ENCODE assay signal across 31 cellular contexts in genomic region chr5:136094189-136094912, GRCh38. TPM values are rescaled to one million over a fixed set of nuclear protein-coding genes. Genes with fewer than 3 reads are reported as not detected.
DNase-seq lines count a peak whose midpoint lies in the region; ATAC-seq, FAIRE-seq and TF ChIP-seq lines count a peak whose summit lies in the region.
"Had no signal": no experiment of that assay in that cellular context is flagged by ENCODE, and none has a peak within 500 bp of the region (broad histone marks: within the 10 kb centered on the region; RNA-seq: fewer than 3 reads in every experiment).

No MANE protein-coding gene starts in this region.

- H3K27me3 Mint-ChIP-seq in Caco-2 (ENCODE audit: insufficient read depth, unreplicated experiment), result no peaks in the 10 kb centered on the region

- no peaks in the 10 kb centered on the region for H3K9me3 Mint-ChIP-seq in Caco-2 (ENCODE audit: unreplicated experiment)
- H3K9me3 Mint-ChIP-seq: activated CD8-positive, alpha-beta T cell treated with anti-CD3 and anti-CD28 coated beads for 36 hours; activated naive CD4-positive, alpha-beta T cell treated with anti-CD3 and anti-CD28 coated beads, Interleukin-2, amount 50 U/mL, for 72 hours; T-helper 1 cell treated with Interleukin-12 subunit alpha and Interleukin-12 subunit beta and Interleukin-4 antibody, amounts not matched to agents 30 μg/mL and 1 μg/mL, for 36 hours had no signal

- H3K4me1 Mint-ChIP-seq in Caco-2 (ENCODE audit: low read depth, unreplicated experiment), result peaks cover 67% of the 10 kb centered on the region

- TF ChIP-seq CTCF in Caco-2 (IDR thresholded peaks at IDR 0.05; ENCODE audit: insufficient read depth in 1 of 2, low read depth in 1 of 2, low read length in 1 of 2, severe bottlenecking in 1 of 2, unreplicated experiment in 1 of 2), result no peak
- TF ChIP-seq CTCF in colonic mucosa (IDR thresholded peaks at IDR 0.05), result no peak
- no peak for TF ChIP-seq CTCF in mucosa of descending colon (IDR thresholded peaks at IDR 0.05)
- TF ChIP-seq CTCF in kidney (IDR thresholded peaks at IDR 0.05; ENCODE audit: borderline replicate concordance, extremely low read depth, insufficient read depth), result no peak
- no peak for TF ChIP-seq CTCF in WERI-Rb-1 (IDR thresholded peaks at IDR 0.05; ENCODE audit: low read depth, low read length)

- DNase-seq in Caco-2 (peak; percentile 51 to 75), HuH-7.5 (ENCODE audit: low spot score) (peak; percentile 28), colonic mucosa (peak; percentile 82), mucosa of descending colon (peak; percentile 58 to 79 (median 64)), kidney (no peak), activated T-cell treated with anti-CD3 and anti-CD28 coated beads for 4 hours (no peak), WERI-Rb-1 (no peak)
- DNase-seq: activated CD8-positive, alpha-beta memory T cell treated with anti-CD3 and anti-CD28 coated beads, Interleukin-2, amount 50 U/mL, for 48 hours; activated CD8-positive, alpha-beta T cell treated with anti-CD3 and anti-CD28 coated beads for 36 hours; amygdala; COR-L47; GM23248; hippocampal formation; left cardiac atrium; mesendoderm; NCI-H1092 treated with DMSO at 0.1 percent for 48 hours; NCI-H187; NCI-H2171 treated with DMSO at 0.1 percent for 48 hours; NK-92 treated with Interleukin-12 subunit alpha and Interleukin-12 subunit beta, amount 100 ng/mL, for 24 hours; PC-9; sigmoid colon; SK-N-SH; stimulated activated CD4-positive, alpha-beta T cell treated with anti-CD3 and anti-CD28 coated beads, Interleukin-4, amount 100 ng/mL, for 4 hours; trophoblast cell had no signal

- ATAC-seq in mucosa of descending colon, result peak; percentile 91
- no peak for ATAC-seq in GM18861 (IDR thresholded peaks at IDR 0.05; ENCODE audit: unreplicated experiment)
- ATAC-seq: activated CD8-positive, alpha-beta T cell treated with anti-CD3 and anti-CD28 coated beads for 36 hours; activated naive CD4-positive, alpha-beta T cell treated with anti-CD3 and anti-CD28 coated beads, Interleukin-2, amount 50 U/mL, for 72 hours; gastroesophageal sphincter; left cardiac atrium had no signal

- no peak overlapping the region for H3K4me3 ChIP-seq in Caco-2 (ENCODE audit: low read depth, low read length)
- H3K4me3 ChIP-seq in colonic mucosa, result no peak overlapping the region
- H3K4me3 ChIP-seq in mucosa of descending colon, result no peak overlapping the region
- no peak overlapping the region for H3K4me3 ChIP-seq in kidney (ENCODE audit: low read length in 2 of 2)
- H3K4me3 ChIP-seq in WERI-Rb-1 (ENCODE audit: low read depth, low read length), result no peak overlapping the region
- H3K4me3 ChIP-seq: BLaER1, gastroesophageal sphincter, GM23248, PC-9, sigmoid colon had no signal

- H3K4me1 ChIP-seq in Caco-2 (peaks cover 65% of the 10 kb centered on the region), colonic mucosa (peaks cover 2% of the 10 kb centered on the region), mucosa of descending colon (ENCODE audit: low read depth) (peaks cover 24% of the 10 kb centered on the region), kidney (ENCODE audit: control insufficient read depth in 1 of 2, insufficient read depth in 1 of 2, low read depth in 1 of 2, low read length in 2 of 2) (no peaks in the 10 kb centered on the region)
- H3K4me1 ChIP-seq: BLaER1 had no signal

- H3K9me3 ChIP-seq in Caco-2, result no peaks in the 10 kb centered on the region
- no peaks in the 10 kb centered on the region for H3K9me3 ChIP-seq in colonic mucosa
- no peaks in the 10 kb centered on the region for H3K9me3 ChIP-seq in mucosa of descending colon
- H3K9me3 ChIP-seq in kidney (ENCODE audit: control insufficient read depth in 1 of 2, low read length in 2 of 2), result no peaks in the 10 kb centered on the region
- no peaks in the 10 kb centered on the region for H3K9me3 ChIP-seq in WERI-Rb-1 (ENCODE audit: severe bottlenecking)
- H3K9me3 ChIP-seq: BLaER1, gastroesophageal sphincter, sigmoid colon, SK-N-SH had no signal

- CTCF ChIA-PET in Caco-2 (lab: Charles Lee), result no interaction called here

- no peaks in the 10 kb centered on the region for H3K36me3 ChIP-seq in Caco-2 (ENCODE audit: control insufficient read depth, insufficient read depth, low read length)
- H3K36me3 ChIP-seq in colonic mucosa, result no peaks in the 10 kb centered on the region
- H3K36me3 ChIP-seq in mucosa of descending colon (ENCODE audit: low read depth), result no peaks in the 10 kb centered on the region
- H3K36me3 ChIP-seq in kidney (ENCODE audit: control insufficient read depth in 1 of 2, insufficient read depth in 2 of 2, low read length in 2 of 2), result no peaks in the 10 kb centered on the region
- H3K36me3 ChIP-seq in WERI-Rb-1, result no peaks in the 10 kb centered on the region
- H3K36me3 ChIP-seq: BLaER1, gastroesophageal sphincter, sigmoid colon had no signal

- peak overlapping the region; percentile 9 for H3K4me3 Mint-ChIP-seq in Caco-2 (ENCODE audit: unreplicated experiment)
- H3K4me3 Mint-ChIP-seq: activated CD8-positive, alpha-beta T cell treated with anti-CD3 and anti-CD28 coated beads for 36 hours; T-helper 1 cell treated with Interleukin-12 subunit alpha and Interleukin-12 subunit beta and Interleukin-4 antibody, amounts not matched to agents 30 μg/mL and 1 μg/mL, for 36 hours had no signal

- H3K27ac Mint-ChIP-seq in Caco-2 (ENCODE audit: unreplicated experiment), result peak overlapping the region; percentile 69
- H3K27ac Mint-ChIP-seq: activated CD8-positive, alpha-beta T cell treated with anti-CD3 and anti-CD28 coated beads for 36 hours; activated naive CD4-positive, alpha-beta T cell treated with anti-CD3 and anti-CD28 coated beads, Interleukin-2, amount 50 U/mL, for 72 hours; progenitor cell of endocrine pancreas; T-helper 1 cell treated with Interleukin-12 subunit alpha and Interleukin-12 subunit beta and Interleukin-4 antibody, amounts not matched to agents 30 μg/mL and 1 μg/mL, for 36 hours had no signal

- H3K27me3 ChIP-seq in Caco-2 (replicated peaks; ENCODE audit: control insufficient read depth, insufficient read depth, low read length) (no peaks in the 10 kb centered on the region), colonic mucosa (no peaks in the 10 kb centered on the region), WERI-Rb-1 (ENCODE audit: insufficient read depth, low read depth, severe bottlenecking) (no peaks in the 10 kb centered on the region)
- H3K27me3 ChIP-seq: BLaER1, sigmoid colon had no signal

- FAIRE-seq in kidney (lab: Jason Lieb, UNC), result no peak
- FAIRE-seq: TTC549 had no signal

- intact Hi-C loops in Caco-2 (cut with micrococcal nuclease; ENCODE audit: unreplicated experiment) (loop anchor here (1.0 kb wide), 1 partner anchor 29 kb away; no protein-coding TSS in a partner anchor), colonic mucosa (cut with DNase I) (no loop called here), mucosa of descending colon (cut with DNase I, micrococcal nuclease) (no loop called here), kidney (cut with DNase I) (no loop called here)

- no TSS peak for BruUV-seq in Caco-2 (replicated peaks; lab: Mats Ljungman, UMichigan)

- POLR2A ChIA-PET in Caco-2 (lab: Charles Lee), result no interaction called here

- peak overlapping the region; percentile 58 for H3K27ac ChIP-seq in colonic mucosa
- H3K27ac ChIP-seq in kidney (ENCODE audit: low read depth in 2 of 2, low read length in 2 of 2), result no peak overlapping the region
- H3K27ac ChIP-seq in WERI-Rb-1, result no peak overlapping the region
- H3K27ac ChIP-seq: BLaER1, gastroesophageal sphincter, GM23248, PC-9, sigmoid colon had no signal

- H3K36me3 Mint-ChIP-seq in Caco-2 (ENCODE audit: insufficient read depth, unreplicated experiment), result no peaks in the 10 kb centered on the region
- H3K36me3 Mint-ChIP-seq: activated naive CD4-positive, alpha-beta T cell treated with anti-CD3 and anti-CD28 coated beads, Interleukin-2, amount 50 U/mL, for 72 hours had no signal

- H3K9ac ChIP-seq in colonic mucosa (ENCODE audit: low read depth in 2 of 2, low read length in 2 of 2) (peak overlapping the region in 1 of 2 donors; percentile 48), kidney (ENCODE audit: low read length in 2 of 2) (no peak overlapping the region)
- H3K9ac ChIP-seq: BLaER1, GM23248, SK-N-SH had no signal

RNA-seq across cellular contexts. Expression of gene SMAD5, which starts 38.3 kb away (rescaled TPM):
- total RNA-seq in Caco-2 (2022) (141 and 142 TPM in 2 replicates), colonic mucosa (10 to 100 TPM; 51.9 to 64.1 TPM), mucosa of descending colon (10 to 100 TPM; 39.7 to 79.8 (median 42.0) TPM), kidney (67.7 TPM)
- polyA plus RNA-seq in kidney (ENCODE audit: insufficient read depth, low read depth, low replicate concordance), result 9.9 TPM

Comparison
In these comparisons a context has a peak if more than half of its experiments do, and no peak if none do; other contexts are left out.
1. DNase-seq: peak in Caco-2 (2 of 2), HuH-7.5 (single experiment), colonic mucosa (single experiment) and mucosa of descending colon (3 of 3); none in kidney (single experiment), activated T-cell treated with anti-CD3 and anti-CD28 coated beads for 4 hours (single experiment) and WERI-Rb-1 (single experiment).